1 cellular context compared by ENCODE assay signal in the genomic region with DNA sequence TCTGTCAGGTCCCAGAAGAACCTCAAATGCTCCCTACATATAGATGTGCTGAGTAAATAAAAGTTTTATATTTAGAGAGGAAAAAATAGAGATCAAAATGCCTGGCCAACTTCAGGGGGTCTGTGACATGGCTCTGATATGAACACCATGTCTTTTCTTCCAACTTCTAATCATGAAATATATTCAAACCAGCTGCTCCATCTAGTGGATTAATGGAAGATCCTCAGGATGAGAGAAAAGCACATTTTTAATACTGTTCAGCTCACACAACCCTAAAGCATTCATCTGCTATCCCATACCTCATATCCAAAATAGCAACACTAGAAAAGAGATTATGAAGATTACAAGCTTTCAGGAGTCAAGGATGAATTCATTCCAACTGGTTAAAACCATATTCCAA.
TF ChIP-seq lines count a peak whose summit lies in the region.

No MANE protein-coding gene starts in this region.

TF ChIP-seq in HCT116, 20 proteins besides CTCF, POLR2A, EP300 and RAD21 (continued from another document):
- no peak for TF ChIP-seq ZNF274 (IDR thresholded peaks at IDR 0.05; ENCODE audit: low read depth, low read length)
- no peak for TF ChIP-seq SP1 (IDR thresholded peaks at IDR 0.05; ENCODE audit: low read depth)
- TF ChIP-seq EZH2 (IDR thresholded peaks at IDR 0.05): no peak
